In the genomic region with DNA sequence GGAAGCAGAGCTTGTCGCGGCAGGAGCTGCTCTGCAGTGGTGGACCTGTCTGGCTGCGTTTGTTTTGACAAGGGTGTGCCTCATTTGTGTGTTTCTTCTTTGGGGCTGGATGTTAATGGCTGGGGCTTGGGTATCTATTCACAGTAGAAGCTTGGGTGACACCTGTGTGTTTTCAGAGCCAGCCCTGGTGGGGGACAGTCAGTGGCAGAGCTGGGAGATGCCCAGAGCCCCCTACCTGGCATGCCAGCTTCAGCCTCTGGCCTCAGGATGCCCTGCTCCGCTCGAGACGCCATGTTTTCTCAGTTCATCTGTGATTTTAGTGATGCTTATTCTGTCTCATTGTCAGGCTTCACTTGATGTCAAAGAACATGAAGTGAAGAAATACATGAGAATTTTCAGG, we compare ENCODE assay signal across 25 cellular contexts. TPM values are rescaled to one million over a fixed set of nuclear protein-coding genes. Genes with fewer than 3 reads are reported as not detected.
DNase-seq lines count a peak whose midpoint lies in the region; ATAC-seq and TF ChIP-seq lines count a peak whose summit lies in the region.
"Had no signal": no experiment of that assay in that cellular context is flagged by ENCODE, and none has a peak within 500 bp of the region (broad histone marks: within the 10 kb centered on the region; RNA-seq: fewer than 3 reads in every experiment).

No MANE protein-coding gene starts in this region.

- ATAC-seq in CD8-positive, alpha-beta T cell, result no peak
- ATAC-seq in naive thymus-derived CD8-positive, alpha-beta T cell, result no peak
- no peak for ATAC-seq in GM19023 (IDR thresholded peaks at IDR 0.05; ENCODE audit: unreplicated experiment)
- ATAC-seq: gastroesophageal sphincter, psoas muscle had no signal

- no peak overlapping the region for H3K27ac ChIP-seq in CD8-positive, alpha-beta T cell (ENCODE audit: low read depth, low read length)
- no peak overlapping the region for H3K27ac ChIP-seq in substantia nigra (ENCODE audit: low read depth, low read length, poor library complexity, severe bottlenecking)
- H3K27ac ChIP-seq: psoas muscle, tibial nerve had no signal

- no peak for TF ChIP-seq CTCF in CD8-positive, alpha-beta T cell (IDR thresholded peaks at IDR 0.05)

- H3K4me1 ChIP-seq in CD8-positive, alpha-beta T cell (ENCODE audit: insufficient read depth, low read length), result peaks cover 64% of the 10 kb centered on the region

- peaks cover 5% of the 10 kb centered on the region for H3K9me3 Mint-ChIP-seq in activated CD4-positive, alpha-beta T cell treated with anti-CD3 and anti-CD28 coated beads, Interleukin-2, amount 10 ng/mL, durations not matched to agents 24 days and 14 days
- H3K9me3 Mint-ChIP-seq in CD8-positive, alpha-beta T cell, result no peaks in the 10 kb centered on the region
- peaks cover 2% of the 10 kb centered on the region for H3K9me3 Mint-ChIP-seq in activated naive CD8-positive, alpha-beta T cell treated with anti-CD3 and anti-CD28 coated beads for 36 hours
- peaks cover 0 to 4% (median 0%) of the 10 kb centered on the region in 9 donors for H3K9me3 Mint-ChIP-seq in naive thymus-derived CD8-positive, alpha-beta T cell

- H3K27me3 Mint-ChIP-seq in activated CD4-positive, alpha-beta T cell treated with anti-CD3 and anti-CD28 coated beads, Interleukin-2, amount 10 ng/mL, durations not matched to agents 24 days and 14 days, result no peaks in the 10 kb centered on the region
- no peaks in the 10 kb centered on the region for H3K27me3 Mint-ChIP-seq in CD8-positive, alpha-beta T cell (ENCODE audit: low read depth)
- no peaks in the 10 kb centered on the region for H3K27me3 Mint-ChIP-seq in activated naive CD8-positive, alpha-beta T cell treated with anti-CD3 and anti-CD28 coated beads for 36 hours
- H3K27me3 Mint-ChIP-seq in naive thymus-derived CD8-positive, alpha-beta T cell, result no peaks in the 10 kb centered on the region

- H3K36me3 Mint-ChIP-seq in activated CD4-positive, alpha-beta T cell treated with anti-CD3 and anti-CD28 coated beads, Interleukin-2, amount 10 ng/mL, durations not matched to agents 24 days and 14 days (ENCODE audit: low read depth), result peaks cover 11% of the 10 kb centered on the region
- no peaks in the 10 kb centered on the region for H3K36me3 Mint-ChIP-seq in CD8-positive, alpha-beta T cell
- H3K36me3 Mint-ChIP-seq in activated naive CD8-positive, alpha-beta T cell treated with anti-CD3 and anti-CD28 coated beads for 36 hours, result peaks cover 28% of the 10 kb centered on the region
- H3K36me3 Mint-ChIP-seq in naive thymus-derived CD8-positive, alpha-beta T cell, result peaks cover 0 to 2% (median 0%) of the 10 kb centered on the region in 3 donors

- H3K4me3 Mint-ChIP-seq in activated CD4-positive, alpha-beta T cell treated with anti-CD3 and anti-CD28 coated beads, Interleukin-2, amount 10 ng/mL, durations not matched to agents 24 days and 14 days, result peak overlapping the region; percentile 6
- H3K4me3 Mint-ChIP-seq in CD8-positive, alpha-beta T cell, result no peak overlapping the region
- H3K4me3 Mint-ChIP-seq in activated naive CD8-positive, alpha-beta T cell treated with anti-CD3 and anti-CD28 coated beads for 36 hours, result peak overlapping the region; percentile 4
- peak overlapping the region in 7 of 10 donors; percentile 6 to 84 (median 77) for H3K4me3 Mint-ChIP-seq in naive thymus-derived CD8-positive, alpha-beta T cell

- CTCF ChIA-PET in CD8-positive, alpha-beta T cell (lab: Charles Lee), result interaction anchor here (0.9 to 1.6 kb wide), 2 partner anchors 13 to 261 kb away, joined by 3 read pairs; no protein-coding TSS in a partner anchor

- H3K9me3 ChIP-seq in CD8-positive, alpha-beta T cell (ENCODE audit: low read length), result no peaks in the 10 kb centered on the region
- H3K9me3 ChIP-seq: gastroesophageal sphincter, psoas muscle, stomach, tibial nerve had no signal

- intact Hi-C loops in activated CD4-positive, alpha-beta T cell treated with anti-CD3 and anti-CD28 coated beads, Interleukin-2, amount 10 ng/mL, durations not matched to agents 24 days and 14 days (cut with micrococcal nuclease), result no loop called here
- intact Hi-C loops in CD8-positive, alpha-beta T cell (cut with DNase I, micrococcal nuclease), result loop anchor here in 1 of 2 experiments (5.0 kb wide), 2 partner anchors 34 to 99 kb away; no protein-coding TSS in a partner anchor

- H3K4me3 ChIP-seq in CD8-positive, alpha-beta T cell (ENCODE audit: low read depth, low read length), result no peak overlapping the region
- H3K4me3 ChIP-seq: gastroesophageal sphincter, psoas muscle, stomach, tibial nerve had no signal

- no peaks in the 10 kb centered on the region for H3K27me3 ChIP-seq in CD8-positive, alpha-beta T cell (ENCODE audit: insufficient read depth, low read length)
- H3K27me3 ChIP-seq: gastroesophageal sphincter, stomach, tibial nerve had no signal

- H3K36me3 ChIP-seq in CD8-positive, alpha-beta T cell (ENCODE audit: insufficient read depth, low read length), result no peaks in the 10 kb centered on the region
- H3K36me3 ChIP-seq: tibial nerve had no signal

- DNase-seq in activated CD4-positive, alpha-beta T cell treated with anti-CD3 and anti-CD28 coated beads, Interleukin-2, amount 10 ng/mL, durations not matched to agents 24 days and 14 days, result no peak
- no peak for DNase-seq in activated CD4-positive, alpha-beta T cell treated with anti-CD3 and anti-CD28 coated beads for 1 hour
- DNase-seq in CD8-positive, alpha-beta T cell, result no peak
- DNase-seq in activated naive CD8-positive, alpha-beta T cell treated with anti-CD3 and anti-CD28 coated beads for 36 hours, result no peak
- no peak for DNase-seq in naive thymus-derived CD8-positive, alpha-beta T cell
- DNase-seq in substantia nigra (lab: John Stamatoyannopoulos, UW) (no peak), activated gamma-delta T cell (lab: John Stamatoyannopoulos, UW) (no peak)
- DNase-seq: activated CD4-positive, alpha-beta T cell treated with anti-CD3 and anti-CD28 coated beads for 48 hours; activated CD8-positive, alpha-beta memory T cell treated with anti-CD3 and anti-CD28 coated beads, Interleukin-2, amount 50 U/mL, for 48 hours; activated naive CD4-positive, alpha-beta T cell; hippocampal formation; mesenchymal stem cell; NCI-H146; NCI-H2107; NCI-H446 treated with DMSO at 0.1 percent for 48 hours; psoas muscle; RPMI8226; stimulated activated CD4-positive, alpha-beta T cell treated with anti-CD3 and anti-CD28 coated beads, Interleukin-15, amount 100 ng/mL, for 24 hours; stomach had no signal

- no peak overlapping the region for H3K27ac Mint-ChIP-seq in activated CD4-positive, alpha-beta T cell treated with anti-CD3 and anti-CD28 coated beads, Interleukin-2, amount 10 ng/mL, durations not matched to agents 24 days and 14 days
- H3K27ac Mint-ChIP-seq in CD8-positive, alpha-beta T cell, result peak overlapping the region; percentile 78
- H3K27ac Mint-ChIP-seq in activated naive CD8-positive, alpha-beta T cell treated with anti-CD3 and anti-CD28 coated beads for 36 hours, result peak overlapping the region; percentile 68
- H3K27ac Mint-ChIP-seq in naive thymus-derived CD8-positive, alpha-beta T cell, result peak overlapping the region; percentile 29 to 96 (median 90)
- H3K27ac Mint-ChIP-seq: T-helper 1 cell treated with Interleukin-12 subunit alpha and Interleukin-12 subunit beta and Interleukin-4 antibody, amounts not matched to agents 30 μg/mL and 1 μg/mL, for 36 hours had no signal

- peaks cover 66% of the 10 kb centered on the region for H3K4me1 Mint-ChIP-seq in activated CD4-positive, alpha-beta T cell treated with anti-CD3 and anti-CD28 coated beads, Interleukin-2, amount 10 ng/mL, durations not matched to agents 24 days and 14 days
- peaks cover 82% of the 10 kb centered on the region for H3K4me1 Mint-ChIP-seq in CD8-positive, alpha-beta T cell (ENCODE audit: low read depth)
- peaks cover 80% of the 10 kb centered on the region for H3K4me1 Mint-ChIP-seq in activated naive CD8-positive, alpha-beta T cell treated with anti-CD3 and anti-CD28 coated beads for 36 hours
- H3K4me1 Mint-ChIP-seq in naive thymus-derived CD8-positive, alpha-beta T cell, result peaks cover 38 to 90% (median 70%) of the 10 kb centered on the region in 4 donors

- POLR2A ChIA-PET in CD8-positive, alpha-beta T cell (lab: Charles Lee), result interaction anchor here (0.8 to 1.1 kb wide), 4 partner anchors 11 to 236 kb away, joined by 3 read pairs; no protein-coding TSS in a partner anchor
- POLR2A ChIA-PET in naive thymus-derived CD8-positive, alpha-beta T cell (lab: Charles Lee), result interaction anchor here (0.7 kb wide), 1 partner anchor 184 kb away, joined by 3 read pairs; no protein-coding TSS in a partner anchor

RNA-seq across cellular contexts. Expression of a gene that starts 59.7 kb away (rescaled TPM):
- 35.6 and 36.5 TPM in 2 replicates for total RNA-seq in activated CD4-positive, alpha-beta T cell treated with anti-CD3 and anti-CD28 coated beads, Interleukin-2, amount 10 ng/mL, durations not matched to agents 24 days and 14 days
- 10 to 100 TPM; 31.0 to 35.1 TPM for total RNA-seq in CD8-positive, alpha-beta T cell
- total RNA-seq in activated naive CD8-positive, alpha-beta T cell treated with anti-CD3 and anti-CD28 coated beads for 36 hours, result 10 to 100 TPM; 27.4 to 27.5 TPM
- 10 to 100 TPM; 52.9 to 56.8 TPM for total RNA-seq in naive thymus-derived CD8-positive, alpha-beta T cell
- polyA plus RNA-seq in naive thymus-derived CD8-positive, alpha-beta T cell, result 10 to 100 TPM; 11.4 to 17.6 (median 11.4) TPM
- total RNA-seq: fibroblast of lung, LHCN-M2 had no signal
- polyA plus RNA-seq: fibroblast of lung had no signal
